ENCODE assay signal across 8 cellular contexts in the genomic region with DNA sequence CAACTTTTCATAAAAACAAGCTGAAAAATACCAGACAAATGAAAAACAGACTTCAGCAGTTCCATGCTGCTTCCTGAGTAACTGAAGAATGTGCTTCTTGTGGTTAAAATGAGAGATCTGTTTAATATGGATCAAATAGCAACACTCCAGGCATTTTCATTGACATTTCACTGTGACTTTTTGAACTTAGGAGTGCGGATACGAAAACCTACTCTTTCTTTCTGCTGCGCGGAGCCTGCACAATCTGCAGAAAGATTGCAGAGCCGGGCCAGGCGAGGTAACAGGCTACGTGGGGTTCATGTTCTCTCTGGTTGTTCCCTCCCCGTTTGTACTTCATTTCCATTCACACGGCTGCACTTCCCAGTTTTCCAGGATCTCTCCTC. TPM values are rescaled to one million over a fixed set of nuclear protein-coding genes. Genes with fewer than 3 reads are reported as not detected.
A peak's percentile ranks its signal among the peaks of the same experiment; 100 is the strongest.
DNase-seq lines count a peak whose midpoint lies in the region; ATAC-seq and TF ChIP-seq lines count a peak whose summit lies in the region.

No MANE protein-coding gene starts in this region.

- H3K4me3 Mint-ChIP-seq in type B pancreatic cell, result peak overlapping the region; percentile 89

- no peaks in the 10 kb centered on the region for H3K79me2 ChIP-seq in Loucy (ENCODE audit: insufficient read depth, low read length)

- H3K27ac ChIP-seq in caudate nucleus (ENCODE audit: low read depth, low read length) (peak overlapping the region; percentile 89), lower lobe of right lung (peak overlapping the region; percentile 91)

- H3K9me3 Mint-ChIP-seq in type B pancreatic cell, result no peaks in the 10 kb centered on the region

- H3K36me3 ChIP-seq in Loucy (ENCODE audit: insufficient read depth, low read length) (no peaks in the 10 kb centered on the region), lower lobe of right lung (no peaks in the 10 kb centered on the region)

- peak overlapping the region; percentile 86 for H2AFZ ChIP-seq in Loucy (ENCODE audit: low read length)

- H3K36me3 Mint-ChIP-seq in type B pancreatic cell, result peaks cover 8% of the 10 kb centered on the region

- H3K27me3 Mint-ChIP-seq in type B pancreatic cell, result peaks cover 5% of the 10 kb centered on the region

- TF ChIP-seq CTCF in Loucy (conservative IDR thresholded peaks at IDR 0.05; ENCODE audit: low read length) (no peak), lower lobe of right lung (IDR thresholded peaks at IDR 0.05) (no peak), type B pancreatic cell (conservative IDR thresholded peaks at IDR 0.05) (no peak)

- H3K27me3 ChIP-seq in Loucy (ENCODE audit: insufficient read depth, low read length, poor library complexity, severe bottlenecking) (no peaks in the 10 kb centered on the region), lower lobe of right lung (ENCODE audit: low read depth) (no peaks in the 10 kb centered on the region)

- peak overlapping the region; percentile 78 for H3K4me3 ChIP-seq in Loucy (ENCODE audit: low read length, poor library complexity, severe bottlenecking)
- H3K4me3 ChIP-seq in lower lobe of right lung, result peak overlapping the region; percentile 95

- peak overlapping the region; percentile 89 for H3K9ac ChIP-seq in Loucy (ENCODE audit: low read depth, low read length, poor library complexity, severe bottlenecking)

- no peaks in the 10 kb centered on the region for H4K20me1 ChIP-seq in Loucy (ENCODE audit: insufficient read depth, low read length, poor library complexity, severe bottlenecking)

- ATAC-seq in lower lobe of right lung, result no peak
- no peak for ATAC-seq in HG03442 (IDR thresholded peaks at IDR 0.05; ENCODE audit: unreplicated experiment)

- CTCF ChIA-PET in HEK293T (lab: Yijun Ruan, JAX), result interaction anchor here (0.9 to 1.5 kb wide), 3 partner anchors 10 to 226 kb away, joined by 3 to 12 read pairs (median 5); no protein-coding TSS in a partner anchor

- DNase-seq in ELR (ENCODE audit: low read depth) (peak; percentile 52), caudate nucleus (lab: John Stamatoyannopoulos, UW) (peak in 28 of 61 donors; percentile 10 to 75 (median 53)), lower lobe of right lung (no peak), type B pancreatic cell (ENCODE audit: extremely low spot score, unreplicated experiment) (no peak), NOMO-1 (lab: John Stamatoyannopoulos, UW; ENCODE audit: unreplicated experiment in 2 of 2) (no peak), HEK293T (ENCODE audit: extremely low spot score) (no peak)

- peak overlapping the region; percentile 93 for H3K4me2 ChIP-seq in Loucy (ENCODE audit: low read depth, low read length, poor library complexity, severe bottlenecking)

- H3K9me3 ChIP-seq in Loucy (ENCODE audit: insufficient read depth, low read depth, low read length) (no peaks in the 10 kb centered on the region), lower lobe of right lung (no peaks in the 10 kb centered on the region)

- peaks cover 26% of the 10 kb centered on the region for H3K4me1 ChIP-seq in Loucy (ENCODE audit: insufficient read depth, low read length, poor library complexity, severe bottlenecking)
- H3K4me1 ChIP-seq in lower lobe of right lung, result peaks cover 24% of the 10 kb centered on the region

- intact Hi-C loops in lower lobe of right lung (cut with DNase I), result loop anchor here (5.0 kb wide), 1 partner anchor 311 kb away; no protein-coding TSS in a partner anchor

- POLR2A ChIA-PET in HEK293T (lab: Yijun Ruan, JAX), result no interaction called here

- peaks cover 23% of the 10 kb centered on the region for H3K4me1 Mint-ChIP-seq in type B pancreatic cell (ENCODE audit: unreplicated experiment)

- peak overlapping the region; percentile 88 for H3K27ac Mint-ChIP-seq in type B pancreatic cell

- H3F3A ChIP-seq in Loucy (ENCODE audit: low read depth), result no peaks in the 10 kb centered on the region

- H3K9me2 ChIP-seq in Loucy (replicated peaks; ENCODE audit: low read depth, low read length), result no peaks in the 10 kb centered on the region

TF ChIP-seq in HEK293T, 16 proteins besides CTCF, POLR2A, EP300 and RAD21:
- TF ChIP-seq LEF1 (IDR thresholded peaks at IDR 0.05; ENCODE audit: borderline replicate concordance), result no peak
- no peak for TF ChIP-seq SUZ12 (IDR thresholded peaks at IDR 0.05)
- no peak for TF ChIP-seq FOXK2 (IDR thresholded peaks at IDR 0.05)
- no peak for TF ChIP-seq HDGF (IDR thresholded peaks at IDR 0.05; ENCODE audit: borderline replicate concordance)
- TF ChIP-seq L3MBTL2 (conservative IDR thresholded peaks at IDR 0.05), result no peak
- no peak for TF ChIP-seq SP1 (IDR thresholded peaks at IDR 0.05)
- TF ChIP-seq FOXM1 (IDR thresholded peaks at IDR 0.05; ENCODE audit: borderline replicate concordance), result no peak

RNA-seq across cellular contexts. Expression of a gene that starts 0.6 kb away (rescaled TPM):
- total RNA-seq in lower lobe of right lung, result 23.7 TPM
- 13.0 and 18.7 TPM in 2 replicates for total RNA-seq in type B pancreatic cell (ENCODE audit: low replicate concordance)

RNA-seq across cellular contexts. Expression of a gene that starts 10.1 kb away (rescaled TPM):
- 41.3 TPM for total RNA-seq in lower lobe of right lung
- total RNA-seq in type B pancreatic cell (ENCODE audit: low replicate concordance), result 43.2 and 52.3 TPM in 2 replicates
